Comparison of ENCODE assay signal across 12 cellular contexts in the genomic region with DNA sequence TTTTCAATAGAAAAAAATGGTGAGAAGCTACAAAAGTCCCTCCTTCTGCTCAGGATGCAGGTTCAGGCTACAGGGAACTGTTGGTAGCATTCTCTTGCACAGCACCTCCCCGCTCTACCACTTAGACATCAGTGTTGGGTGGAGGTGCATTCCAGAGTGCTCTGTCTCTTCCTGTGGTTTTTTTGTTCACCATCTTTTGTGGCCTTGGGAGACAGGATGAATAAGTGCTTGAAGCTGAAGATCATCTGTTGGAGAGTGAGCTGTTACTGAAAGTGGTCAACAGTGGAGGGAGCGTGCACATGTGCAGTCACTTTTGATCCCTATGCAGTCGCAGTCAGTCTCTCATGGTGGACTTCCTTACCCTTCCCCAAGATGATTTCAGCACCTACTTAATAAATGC. TPM values are rescaled to one million over a fixed set of nuclear protein-coding genes. Genes with fewer than 3 reads are reported as not detected.
DNase-seq lines count a peak whose midpoint lies in the region; ATAC-seq and TF ChIP-seq lines count a peak whose summit lies in the region.
"Had no signal": no experiment of that assay in that cellular context is flagged by ENCODE, and none has a peak within 500 bp of the region (broad histone marks: within the 10 kb centered on the region; RNA-seq: fewer than 3 reads in every experiment).

No MANE protein-coding gene starts in this region.

- no peak for ATAC-seq in GM21447 (IDR thresholded peaks at IDR 0.05; ENCODE audit: unreplicated experiment)
- no peak for ATAC-seq in activated CD4-positive, alpha-beta T cell treated with anti-CD3 and anti-CD28 coated beads for 36 hours
- ATAC-seq: activated CD8-positive, alpha-beta memory T cell treated with anti-CD3 and anti-CD28 coated beads, Interleukin-2, amount 10 ng/mL, durations not matched to agents 7 days and 5 days had no signal

- no peaks in the 10 kb centered on the region for H3K27me3 Mint-ChIP-seq in activated CD4-positive, alpha-beta T cell treated with anti-CD3 and anti-CD28 coated beads for 36 hours
- H3K27me3 Mint-ChIP-seq: activated CD8-positive, alpha-beta memory T cell treated with anti-CD3 and anti-CD28 coated beads, Interleukin-2, amount 10 ng/mL, durations not matched to agents 7 days and 5 days; memory B cell had no signal

- no peak overlapping the region for H3K27ac Mint-ChIP-seq in activated CD4-positive, alpha-beta T cell treated with anti-CD3 and anti-CD28 coated beads for 36 hours
- H3K27ac Mint-ChIP-seq: activated CD8-positive, alpha-beta memory T cell treated with anti-CD3 and anti-CD28 coated beads, Interleukin-2, amount 10 ng/mL, durations not matched to agents 7 days and 5 days; memory B cell had no signal

- no peak overlapping the region for H3K4me3 Mint-ChIP-seq in activated CD4-positive, alpha-beta T cell treated with anti-CD3 and anti-CD28 coated beads for 36 hours
- H3K4me3 Mint-ChIP-seq: activated CD8-positive, alpha-beta memory T cell treated with anti-CD3 and anti-CD28 coated beads, Interleukin-2, amount 10 ng/mL, durations not matched to agents 7 days and 5 days; memory B cell had no signal

- H3K4me1 Mint-ChIP-seq in activated CD4-positive, alpha-beta T cell treated with anti-CD3 and anti-CD28 coated beads for 36 hours: peaks cover 7% of the 10 kb centered on the region
- H3K4me1 Mint-ChIP-seq: activated CD8-positive, alpha-beta memory T cell treated with anti-CD3 and anti-CD28 coated beads, Interleukin-2, amount 10 ng/mL, durations not matched to agents 7 days and 5 days; memory B cell had no signal

- intact Hi-C loops in activated CD4-positive, alpha-beta T cell treated with anti-CD3 and anti-CD28 coated beads for 36 hours (cut with DNase I, micrococcal nuclease): no loop called here

- peaks cover 2% of the 10 kb centered on the region for H3K9me3 Mint-ChIP-seq in activated CD4-positive, alpha-beta T cell treated with anti-CD3 and anti-CD28 coated beads for 36 hours (ENCODE audit: low read depth)

- CTCF ChIA-PET in AG04449 (lab: Yijun Ruan, JAX): interaction anchor here (1.2 to 2.7 kb wide), 2 partner anchors 11 to 25 kb away, joined by 3 to 10 read pairs; no protein-coding TSS in a partner anchor
- CTCF ChIA-PET in activated CD4-positive, alpha-beta T cell treated with anti-CD3 and anti-CD28 coated beads for 36 hours (lab: Charles Lee): interaction anchor here (1.8 kb wide), 1 partner anchor 12 kb away, joined by 6 read pairs; no protein-coding TSS in a partner anchor

- DNase-seq in AG04449 (ENCODE audit: low read depth, low spot score): peak; percentile 50
- peak; percentile 80 for DNase-seq in HFF-Myc (ENCODE audit: extremely low read depth, low read depth)
- DNase-seq in T1000 (lab: John Stamatoyannopoulos, UW): peak; percentile 18
- peak; percentile 92 for DNase-seq in glomerular visceral epithelial cell (ENCODE audit: extremely low spot score)
- no peak for DNase-seq in activated CD4-positive, alpha-beta T cell treated with anti-CD3 and anti-CD28 coated beads for 36 hours
- no peak for DNase-seq in CD1c-positive myeloid dendritic cell (ENCODE audit: extremely low spot score)
- no peak for DNase-seq in amygdala (lab: John Stamatoyannopoulos, UW)
- DNase-seq: activated CD8-positive, alpha-beta memory T cell treated with anti-CD3 and anti-CD28 coated beads, Interleukin-2, amount 10 ng/mL, durations not matched to agents 7 days and 5 days; effector memory CD4-positive, alpha-beta T cell; hippocampal formation had no signal

- no peak for TF ChIP-seq CTCF in AG04449 (IDR thresholded peaks at IDR 0.05; ENCODE audit: insufficient read depth, low read length, missing control alignments)
- no peak for TF ChIP-seq CTCF in HFF-Myc (IDR thresholded peaks at IDR 0.05; ENCODE audit: low read depth, low read length, missing control alignments)

- H3K36me3 Mint-ChIP-seq in activated CD4-positive, alpha-beta T cell treated with anti-CD3 and anti-CD28 coated beads for 36 hours (ENCODE audit: low read depth): peaks cover 4% of the 10 kb centered on the region
- H3K36me3 Mint-ChIP-seq: activated CD8-positive, alpha-beta memory T cell treated with anti-CD3 and anti-CD28 coated beads, Interleukin-2, amount 10 ng/mL, durations not matched to agents 7 days and 5 days; memory B cell had no signal

- H3K4me3 ChIP-seq in AG04449 (ENCODE audit: low read depth, low read length) (no peak overlapping the region; the same call in 1 of the 2 replicates), HFF-Myc (replicated peaks; ENCODE audit: low read depth, low read length) (no peak overlapping the region)

- POLR2A ChIA-PET in AG04449 (lab: Yijun Ruan, JAX): interaction anchor here (0.7 to 1.0 kb wide), 2 partner anchors 79 to 185 kb away, joined by 3 read pairs; no protein-coding TSS in a partner anchor
- POLR2A ChIA-PET in activated CD4-positive, alpha-beta T cell treated with anti-CD3 and anti-CD28 coated beads for 36 hours (lab: Charles Lee): no interaction called here

RNA-seq across cellular contexts. Expression of gene BTBD3, which starts 16.6 kb away (rescaled TPM):
- 10 to 100 TPM; 11.6 to 12.0 TPM for total RNA-seq in activated CD4-positive, alpha-beta T cell treated with anti-CD3 and anti-CD28 coated beads for 36 hours

Comparison
In these comparisons a context has a peak if more than half of its experiments do, and no peak if none do; other contexts are left out.
1. DNase-seq: peak in AG04449 (single experiment), HFF-Myc (single experiment), T1000 (single experiment) and glomerular visceral epithelial cell (single experiment); none in activated CD4-positive, alpha-beta T cell treated with anti-CD3 and anti-CD28 coated beads for 36 hours (single experiment), CD1c-positive myeloid dendritic cell (single experiment) and amygdala (0 of 56).